In genomic region chr1:200038987-200039848, GRCh38 we compare ENCODE assay signal across 8 cellular contexts. TPM values are rescaled to one million over a fixed set of nuclear protein-coding genes. Genes with fewer than 3 reads are reported as not detected.
DNase-seq lines count a peak whose midpoint lies in the region; ATAC-seq and TF ChIP-seq lines count a peak whose summit lies in the region.

No MANE protein-coding gene starts in this region.

- ATAC-seq in HG03354 (IDR thresholded peaks at IDR 0.05; ENCODE audit: poor library complexity, severe bottlenecking, unreplicated experiment) (no peak), GM19455 (IDR thresholded peaks at IDR 0.05; ENCODE audit: unreplicated experiment) (no peak)

- H3K4me1 Mint-ChIP-seq in T-helper 2 cell treated with Interferon-gamma antibody and Interleukin-4, amounts not matched to agents 5 μg/mL and 100 μg/mL, for 36 hours (ENCODE audit: low read depth) = peaks cover 9% of the 10 kb centered on the region

- peak overlapping the region; percentile 68 for H2AFZ ChIP-seq in osteoblast (ENCODE audit: low read length)

- DNase-seq in COLO668 (lab: John Stamatoyannopoulos, UW; ENCODE audit: unreplicated experiment) (peak; percentile 72), HL-60 (ENCODE audit: low read depth in 1 of 2, low spot score in 1 of 2) (peak; percentile 29 to 39), fibroblast of the aortic adventitia (ENCODE audit: low read depth) (no peak), osteoblast (ENCODE audit: insufficient read length, low spot score, missing footprints) (peak; percentile 92), medulla oblongata (ENCODE audit: extremely low spot score) (no peak)
- DNase-seq in T-helper 2 cell treated with Interferon-gamma antibody and Interleukin-4, amounts not matched to agents 5 μg/mL and 100 μg/mL, for 36 hours (ENCODE audit: low spot score) = no peak

- peaks cover 42% of the 10 kb centered on the region for H3K27me3 Mint-ChIP-seq in T-helper 2 cell treated with Interferon-gamma antibody and Interleukin-4, amounts not matched to agents 5 μg/mL and 100 μg/mL, for 36 hours (ENCODE audit: low read depth)

- H3K4me3 ChIP-seq in HL-60 (replicated peaks; ENCODE audit: insufficient read depth, low read length) = peak overlapping the region; percentile 37
- peak overlapping the region; percentile 59 for H3K4me3 ChIP-seq in fibroblast of the aortic adventitia (ENCODE audit: low read depth, low read length)
- peak overlapping the region; percentile 62 for H3K4me3 ChIP-seq in osteoblast (ENCODE audit: insufficient read depth, low read length)

- no peaks in the 10 kb centered on the region for H3K9me3 ChIP-seq in osteoblast (ENCODE audit: low read depth, low read length)

- H3K36me3 Mint-ChIP-seq in T-helper 2 cell treated with Interferon-gamma antibody and Interleukin-4, amounts not matched to agents 5 μg/mL and 100 μg/mL, for 36 hours (ENCODE audit: low read depth) = peaks cover 2% of the 10 kb centered on the region

- no peaks in the 10 kb centered on the region for H4K20me1 ChIP-seq in osteoblast (ENCODE audit: insufficient read depth, low read length)

- H3K36me3 ChIP-seq in osteoblast (ENCODE audit: insufficient read depth, low read length) = no peaks in the 10 kb centered on the region

- no peak overlapping the region for H3K27ac Mint-ChIP-seq in T-helper 2 cell treated with Interferon-gamma antibody and Interleukin-4, amounts not matched to agents 5 μg/mL and 100 μg/mL, for 36 hours

- H3K27me3 ChIP-seq in HL-60 (ENCODE audit: insufficient read depth, poor library complexity, severe bottlenecking) = peaks cover 88% of the 10 kb centered on the region
- H3K27me3 ChIP-seq in osteoblast (ENCODE audit: insufficient read depth, low read length) = peaks cover 99% of the 10 kb centered on the region

- H3K79me2 ChIP-seq in osteoblast (ENCODE audit: insufficient read depth, low read length) = no peaks in the 10 kb centered on the region

- no peaks in the 10 kb centered on the region for H3K9me3 Mint-ChIP-seq in T-helper 2 cell treated with Interferon-gamma antibody and Interleukin-4, amounts not matched to agents 5 μg/mL and 100 μg/mL, for 36 hours

- TF ChIP-seq CTCF in HL-60 (IDR thresholded peaks at IDR 0.05; ENCODE audit: insufficient read depth, low read length) (no peak), fibroblast of the aortic adventitia (IDR thresholded peaks at IDR 0.05; ENCODE audit: insufficient read depth, low read length) (no peak), osteoblast (IDR thresholded peaks at IDR 0.05; ENCODE audit: extremely low read depth, low read depth, low read length) (no peak)

- H3K4me2 ChIP-seq in osteoblast (ENCODE audit: insufficient read depth, low read length) = peak overlapping the region; percentile 78

- peaks cover 6% of the 10 kb centered on the region for H3K4me1 ChIP-seq in osteoblast (ENCODE audit: insufficient read depth, low read length)

- H3K4me3 Mint-ChIP-seq in T-helper 2 cell treated with Interferon-gamma antibody and Interleukin-4, amounts not matched to agents 5 μg/mL and 100 μg/mL, for 36 hours = peak overlapping the region; percentile 66

- H3K27ac ChIP-seq in HL-60 (replicated peaks) = no peak overlapping the region
- no peak overlapping the region for H3K27ac ChIP-seq in osteoblast (ENCODE audit: low read depth, low read length)

RNA-seq across cellular contexts. Expression of gene NR5A2, which starts 11.7 kb away (rescaled TPM):
- total RNA-seq in fibroblast of the aortic adventitia (ENCODE audit: low replicate concordance) (0.25 and 11.5 TPM in 2 replicates), osteoblast (not detected in 2 replicates)

Comparison
In these comparisons a context has a peak if more than half of its experiments do, and no peak if none do; other contexts are left out.
1. DNase-seq: peak in COLO668 (single experiment), HL-60 (2 of 2) and osteoblast (single experiment); none in T-helper 2 cell treated with Interferon-gamma antibody and Interleukin-4, amounts not matched to agents 5 μg/mL and 100 μg/mL, for 36 hours (single experiment), fibroblast of the aortic adventitia (single experiment) and medulla oblongata (single experiment).
2. Peak in every context shown above with its lines, with median percentiles within 50 percentile points of each other: H3K4me3 ChIP-seq.